20 cellular contexts compared by ENCODE assay signal in the genomic region with DNA sequence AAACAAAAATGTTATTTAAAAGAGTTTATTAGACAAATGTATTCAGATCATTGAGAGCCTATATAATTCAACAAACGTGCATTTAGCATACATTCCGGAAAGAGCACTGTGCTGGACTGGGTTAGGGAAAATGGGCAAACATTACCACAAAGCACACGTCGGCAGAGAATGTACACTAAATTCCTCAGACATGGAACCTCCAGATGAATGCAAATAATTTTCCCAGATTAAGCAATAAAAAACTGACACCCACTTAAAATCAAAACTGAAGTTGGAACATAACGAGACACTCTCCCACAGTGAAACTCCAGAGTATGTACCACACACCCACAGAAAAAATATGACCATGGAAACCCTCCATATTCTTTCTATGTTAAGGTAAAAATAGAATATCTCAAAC. TPM values are rescaled to one million over a fixed set of nuclear protein-coding genes. Genes with fewer than 3 reads are reported as not detected.
DNase-seq lines count a peak whose midpoint lies in the region; ATAC-seq, FAIRE-seq and TF ChIP-seq lines count a peak whose summit lies in the region.
"Had no signal": no experiment of that assay in that cellular context is flagged by ENCODE, and none has a peak within 500 bp of the region (broad histone marks: within the 10 kb centered on the region; RNA-seq: fewer than 3 reads in every experiment).

No MANE protein-coding gene starts in this region.

- 98% methylated on average over 5 of the region's 5 CpGs for WGBS in GM12878 (ENCODE audit: insufficient coverage, insufficient replicate concordance, low lambda C conversion rate, missing lambda C conversion rate)
- 30 to 54% methylated on average over 5 of the region's 5 CpGs for WGBS in tibial nerve, 2 donors

- no peak overlapping the region for H3K4me3 Mint-ChIP-seq in activated T-cell treated with anti-CD3 and anti-CD28 coated beads, Interleukin-2, amount 50 U/mL, for 72 hours
- H3K4me3 Mint-ChIP-seq in activated T-cell treated with anti-CD3 and anti-CD28 coated beads, Interleukin-2, amount 50 U/mL, for 4 hours, result no peak overlapping the region

- H3K36me3 ChIP-seq in GM12878 (ENCODE audit: control insufficient read depth in 2 of 2, insufficient read depth in 2 of 2, low read length in 1 of 2) (no peaks in the 10 kb centered on the region; a peak in 2 of 4 replicates), tibial nerve (peaks cover 0 to 7% (median 0%) of the 10 kb centered on the region in 3 donors), brain microvascular endothelial cell (replicated peaks) (peaks cover 2% of the 10 kb centered on the region)

- in situ Hi-C loops in GM12878 (cut with MboI), result no loop called here
- in situ Hi-C loops in brain microvascular endothelial cell (cut with HindIII; ENCODE audit: low pct_ligation_motif_present, low sequenced_read_pairs), result no loop called here

- no peaks in the 10 kb centered on the region for H4K20me1 ChIP-seq in GM12878 (ENCODE audit: control insufficient read depth, insufficient read depth)

- POLR2A ChIA-PET in GM12878 (lab: Charles Lee), result no interaction called here

- H3K27ac ChIP-seq in GM12878 (ENCODE audit: control insufficient read depth, insufficient read depth) (no peak overlapping the region), tibial nerve (peak overlapping the region in 2 of 4 donors; percentile 23 to 48), brain microvascular endothelial cell (no peak overlapping the region)
- H3K27ac ChIP-seq: 22Rv1, lower lobe of right lung had no signal

- CTCF ChIA-PET in GM12878 (lab: Yijun Ruan, JAX), result interaction anchor here (1.6 kb wide), 1 partner anchor 66 kb away, joined by 6 read pairs; no protein-coding TSS in a partner anchor

- H3K9ac ChIP-seq in GM12878 (ENCODE audit: control insufficient read depth, insufficient read depth, low read length), result no peak overlapping the region

- TF ChIP-seq CTCF in GM12878 (IDR thresholded peaks at IDR 0.05 in 2 of 3, conservative IDR thresholded peaks at IDR 0.05 in 1 of 3; ENCODE audit: control insufficient read depth in 2 of 3, extremely low read depth in 1 of 3, insufficient read depth in 1 of 3, low read depth in 3 of 3, low read length in 3 of 3), result no peak
- TF ChIP-seq CTCF in tibial nerve (IDR thresholded peaks at IDR 0.05), result no peak
- no peak for TF ChIP-seq CTCF in brain microvascular endothelial cell (IDR thresholded peaks at IDR 0.05; ENCODE audit: low read depth, low read length, missing control alignments)

- H3K36me3 Mint-ChIP-seq in activated T-cell treated with anti-CD3 and anti-CD28 coated beads, Interleukin-2, amount 50 U/mL, for 72 hours (ENCODE audit: insufficient read depth in 2 of 2), result peaks cover 4 to 6% of the 10 kb centered on the region in 2 donors
- H3K36me3 Mint-ChIP-seq in activated T-cell treated with anti-CD3 and anti-CD28 coated beads, Interleukin-2, amount 50 U/mL, for 4 hours (ENCODE audit: insufficient read depth), result no peaks in the 10 kb centered on the region

- SMC1A ChIA-PET in GM12878 (lab: Charles Lee; ENCODE audit: uncharacterized antibody, unreplicated experiment), result interaction anchor here (1.2 kb wide), 1 partner anchor 66 kb away, joined by 3 read pairs; no protein-coding TSS in a partner anchor

- H3K27ac Mint-ChIP-seq in activated T-cell treated with anti-CD3 and anti-CD28 coated beads, Interleukin-2, amount 50 U/mL, for 72 hours, result peak overlapping the region; percentile 38

- no peak for TF ChIP-seq POLR2A in GM12878 (IDR thresholded peaks at IDR 0.05; ENCODE audit: low read depth, low read length)
- no peak for TF ChIP-seq POLR2A in tibial nerve (IDR thresholded peaks at IDR 0.05)

- TF ChIP-seq EP300 in GM12878 (IDR thresholded peaks at IDR 0.05; ENCODE audit: borderline replicate concordance in 1 of 2, control insufficient read depth in 1 of 2, low read depth in 2 of 2, low read length in 2 of 2), result no peak
- no peak for TF ChIP-seq EP300 in tibial nerve (IDR thresholded peaks at IDR 0.05)

- H3K27me3 Mint-ChIP-seq in activated T-cell treated with anti-CD3 and anti-CD28 coated beads, Interleukin-2, amount 50 U/mL, for 72 hours (ENCODE audit: low read depth), result no peaks in the 10 kb centered on the region
- no peaks in the 10 kb centered on the region for H3K27me3 Mint-ChIP-seq in activated T-cell treated with anti-CD3 and anti-CD28 coated beads, Interleukin-2, amount 50 U/mL, for 4 hours (ENCODE audit: low read depth)
- H3K27me3 Mint-ChIP-seq: naive thymus-derived CD8-positive, alpha-beta T cell had no signal

- peaks cover 28% of the 10 kb centered on the region for H3K4me1 Mint-ChIP-seq in activated T-cell treated with anti-CD3 and anti-CD28 coated beads, Interleukin-2, amount 50 U/mL, for 72 hours (ENCODE audit: low read depth)
- H3K4me1 Mint-ChIP-seq in activated T-cell treated with anti-CD3 and anti-CD28 coated beads, Interleukin-2, amount 50 U/mL, for 4 hours (ENCODE audit: low read depth), result peaks cover 53% of the 10 kb centered on the region

- H3K4me1 ChIP-seq in GM12878 (ENCODE audit: control insufficient read depth, insufficient read depth, low read length) (peaks cover 7% of the 10 kb centered on the region; the same call in 1 of the 2 replicates), tibial nerve (peaks cover 0 to 69% (median 27%) of the 10 kb centered on the region in 4 donors)

- H3K9me3 ChIP-seq in GM12878 (replicated peaks; ENCODE audit: control insufficient read depth, insufficient read depth, low read length), result no peaks in the 10 kb centered on the region; the same call in 2 of the 3 replicates
- no peaks in the 10 kb centered on the region for H3K9me3 ChIP-seq in tibial nerve
- H3K9me3 ChIP-seq: lower lobe of right lung had no signal

- no peak overlapping the region for H2AFZ ChIP-seq in GM12878 (ENCODE audit: control insufficient read depth, low read depth, low read length)

- RAD21 ChIA-PET in GM12878 (lab: Charles Lee; ENCODE audit: unreplicated experiment), result no interaction called here

- no peak for ATAC-seq in activated T-cell treated with anti-CD3 and anti-CD28 coated beads, Interleukin-2, amount 50 U/mL, for 72 hours (replicated peaks in 1 of 2)
- no peak for ATAC-seq in activated T-cell treated with anti-CD3 and anti-CD28 coated beads, Interleukin-2, amount 50 U/mL, for 4 hours
- no peak for ATAC-seq in GM12878
- ATAC-seq in HG03571 (IDR thresholded peaks at IDR 0.05; ENCODE audit: unreplicated experiment), result no peak
- ATAC-seq: lower lobe of right lung; naive thymus-derived CD8-positive, alpha-beta T cell had no signal

- intact Hi-C loops in GM12878 (cut with micrococcal nuclease; ENCODE audit: unreplicated experiment), result no loop called here

- DNase-seq in activated T-cell treated with anti-CD3 and anti-CD28 coated beads, Interleukin-2, amount 50 U/mL, for 72 hours, result no peak
- no peak for DNase-seq in activated T-cell treated with anti-CD3 and anti-CD28 coated beads, Interleukin-2, amount 50 U/mL, for 4 hours
- DNase-seq in GM12878 (ENCODE audit: low read depth, low spot score) (no peak), inferior parietal cortex (ENCODE audit: extremely low spot score) (peak; percentile 42), tibial nerve (ENCODE audit: low spot score in 2 of 2) (no peak), brain microvascular endothelial cell (no peak), NCI-H2196 treated with DMSO at 0.1 percent for 48 hours (lab: John Stamatoyannopoulos, UW; ENCODE audit: unreplicated experiment) (no peak)
- DNase-seq: activated CD4-positive, alpha-beta T cell treated with anti-CD3 and anti-CD28 coated beads, Interleukin-2, amount 50 U/mL, for 48 hours; activated naive CD4-positive, alpha-beta T cell treated with anti-CD3 and anti-CD28 coated beads, Interleukin-2, amount 50 U/mL, for 16 hours; activated T-cell treated with anti-CD3 and anti-CD28 coated beads for 4 hours; erythroblast; GF-D8; lower lobe of right lung; naive thymus-derived CD8-positive, alpha-beta T cell; NCI-H1048; NCI-H2029; NCI-H524; T-helper 1 cell had no signal

- H3K27me3 ChIP-seq in GM12878 (replicated peaks in 1 of 2; ENCODE audit: control insufficient read depth in 2 of 2, insufficient read depth in 2 of 2, low read length in 1 of 2) (no peaks in the 10 kb centered on the region), tibial nerve (no peaks in the 10 kb centered on the region), brain microvascular endothelial cell (replicated peaks) (no peaks in the 10 kb centered on the region)

- H3K79me2 ChIP-seq in GM12878 (ENCODE audit: control insufficient read depth, insufficient read depth, low read length), result peaks cover 54% of the 10 kb centered on the region

- FAIRE-seq in GM12878 (lab: Jason Lieb, UNC), result no peak

- H3K4me2 ChIP-seq in GM12878 (ENCODE audit: control insufficient read depth, insufficient read depth), result peak overlapping the region; percentile 43; the same call in 1 of the 2 replicates

- H3K9me3 Mint-ChIP-seq in activated T-cell treated with anti-CD3 and anti-CD28 coated beads, Interleukin-2, amount 50 U/mL, for 72 hours, result no peaks in the 10 kb centered on the region
- no peaks in the 10 kb centered on the region for H3K9me3 Mint-ChIP-seq in activated T-cell treated with anti-CD3 and anti-CD28 coated beads, Interleukin-2, amount 50 U/mL, for 4 hours
- H3K9me3 Mint-ChIP-seq: naive thymus-derived CD8-positive, alpha-beta T cell had no signal

- BruUV-seq in GM12878 (replicated peaks; lab: Mats Ljungman, UMichigan), result no TSS peak

- H3K4me3 ChIP-seq in GM12878 (no peak overlapping the region), tibial nerve (peak overlapping the region in 3 of 4 donors; percentile 1 to 19 (median 2)), brain microvascular endothelial cell (ENCODE audit: low read depth, low read length) (no peak overlapping the region)
- H3K4me3 ChIP-seq: lower lobe of right lung had no signal

- TF ChIP-seq RAD21 in GM12878 (IDR thresholded peaks at IDR 0.05; ENCODE audit: insufficient read depth, low read depth, low read length), result no peak

RNA-seq across cellular contexts. Expression of gene SECISBP2L, which starts 4.8 kb away (rescaled TPM):
- total RNA-seq in activated T-cell treated with anti-CD3 and anti-CD28 coated beads, Interleukin-2, amount 50 U/mL, for 72 hours, result 10 to 100 TPM; 31.0 to 33.7 TPM
- 10 to 100 TPM; 14.9 to 21.6 (median 18.8) TPM for total RNA-seq in activated T-cell treated with anti-CD3 and anti-CD28 coated beads, Interleukin-2, amount 50 U/mL, for 4 hours
- 131 and 136 TPM in 2 replicates for total RNA-seq in GM12878 (2013; cell fraction: nucleolus; rRNA removed)
- total RNA-seq in GM12878 (2014; rRNA removed), result 9.2 and 12.4 TPM in 2 replicates
- 15.0 and 15.3 TPM in 2 replicates for total RNA-seq in GM12878 (2014; rRNA removed; fragmentation: Illumina TruSeq; extraction: Trizol)
- total RNA-seq in GM12878 (2021), result 15.8 and 16.2 TPM in 2 replicates
- 6.0 TPM for polyA plus RNA-seq in GM12878 (2011; ENCODE audit: low read depth)
- polyA plus RNA-seq in GM12878 (2011; rRNA removed), result 24.2 and 30.2 TPM in 2 replicates
- polyA plus RNA-seq in GM12878 (2011; cell fraction: cytosol; rRNA removed), result 10.4 and 14.5 TPM in 2 replicates
- 20.1 and 21.8 TPM in 2 replicates for polyA plus RNA-seq in GM12878 (2011; cell fraction: nucleus; rRNA removed)
- polyA plus RNA-seq in GM12878 (2012), result 12.5 and 15.1 TPM in 2 replicates
- 11.8 and 14.0 TPM in 2 replicates for polyA plus RNA-seq in GM12878 (2014; fragmentation: Illumina TruSeq; extraction: Trizol)
- 1 to 10 TPM; 1.4 to 2.8 TPM for polyA plus RNA-seq in GM12878 (2014; fragmentation: Nextera tagmentation; extraction: Ambion mirVana)
- 7.0 and 7.5 TPM in 2 replicates for polyA plus RNA-seq in GM12878 (2014; rRNA removed)
- polyA plus RNA-seq in GM12878 (2016; fragmentation: Nextera tagmentation; extraction: Ambion mirVana), result 10 to 100 TPM; 10.4 TPM
- polyA minus RNA-seq in GM12878 (2011; rRNA and poly(A)+ RNA removed), result 39.2 and 48.4 TPM in 2 replicates
- 11.4 and 15.6 TPM in 2 replicates for polyA minus RNA-seq in GM12878 (2011; cell fraction: cytosol; rRNA and poly(A)+ RNA removed)
- polyA minus RNA-seq in GM12878 (2011; cell fraction: nucleus; rRNA and poly(A)+ RNA removed), result 32.4 and 40.4 TPM in 2 replicates
- 100 to 1,000 TPM; 178 to 324 (median 283) TPM for total RNA-seq in tibial nerve

Comparison
In these comparisons a context has a peak if more than half of its experiments do, and no peak if none do; other contexts are left out.
1. H3K4me3 ChIP-seq: peak in tibial nerve (3 of 4); none in GM12878 (single experiment) and brain microvascular endothelial cell (single experiment).